29 cellular contexts compared by ENCODE assay signal in the genomic region with DNA sequence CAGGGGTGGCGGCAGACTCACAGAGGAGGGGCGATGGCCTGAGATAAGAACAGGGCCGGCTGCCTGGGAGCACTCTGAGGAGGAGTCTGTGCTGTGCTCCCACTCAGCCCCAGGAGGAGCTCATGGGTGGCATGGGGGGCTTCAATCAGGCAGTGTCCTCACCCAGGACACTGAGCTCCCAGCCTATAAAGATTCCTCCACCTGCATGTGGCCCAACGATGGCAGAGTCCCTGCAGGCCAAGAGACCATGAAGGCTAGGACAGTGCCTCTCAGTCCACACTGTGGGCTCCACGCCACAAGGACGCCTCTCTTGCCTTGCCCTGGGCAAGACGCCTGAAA. TPM values are rescaled to one million over a fixed set of nuclear protein-coding genes. Genes with fewer than 3 reads are reported as not detected.
"Had no signal": no experiment of that assay in that cellular context is flagged by ENCODE, and none has a peak within 500 bp of the region (broad histone marks: within the 10 kb centered on the region; RNA-seq: fewer than 3 reads in every experiment).

No MANE protein-coding gene starts in this region.

- ATAC-seq: activated CD4-positive, alpha-beta T cell treated with anti-CD3 and anti-CD28 coated beads for 36 hours; activated CD8-positive, alpha-beta T cell treated with anti-CD3 and anti-CD28 coated beads, Interleukin-2, amount 10 ng/mL, durations not matched to agents 7 days and 5 days; body of pancreas; Panc1; SK-N-SH treated with all-trans-retinoic acid at 6 μM for 48 hours had no signal

- H3K9me3 ChIP-seq: adrenal gland, body of pancreas, SJSA1 had no signal

- H3K4me1 ChIP-seq: body of pancreas had no signal

- DNase-seq: activated CD4-positive, alpha-beta T cell treated with anti-CD3 and anti-CD28 coated beads for 36 hours; activated CD8-positive, alpha-beta memory T cell treated with anti-CD3 and anti-CD28 coated beads, Interleukin-2, amount 50 U/mL, for 48 hours; activated CD8-positive, alpha-beta T cell treated with anti-CD3 and anti-CD28 coated beads, Interleukin-2, amount 10 ng/mL, durations not matched to agents 7 days and 5 days; activated naive CD4-positive, alpha-beta T cell treated with anti-CD3 and anti-CD28 coated beads, Interleukin-2, amount 50 U/mL, for 16 hours; activated naive CD8-positive, alpha-beta T cell treated with anti-CD3 and anti-CD28 coated beads, Interleukin-2, amount 10 ng/mL, durations not matched to agents 7 days and 5 days; activated T-cell treated with anti-CD3 and anti-CD28 coated beads, Interleukin-2, amount 50 U/mL, for 1 hour; adrenal gland; aorta; body of pancreas; central memory CD4-positive, alpha-beta T cell; Kasumi-1; NCI-H1048; NCI-H146; NCI-H1930; NCI-H2171; NCI-H345; NCI-H510A; NCI-H526 treated with DMSO at 0.1 percent for 48 hours; NCI-H82; SHP77; SW 1271; WERI-Rb-1 had no signal

- H3K27me3 ChIP-seq: body of pancreas, SJSA1 had no signal

- H3K4me3 ChIP-seq: adrenal gland, body of pancreas, SJSA1 had no signal

- H3K36me3 ChIP-seq: adrenal gland, WERI-Rb-1 had no signal

- FAIRE-seq: bronchial epithelial cell had no signal

- H3K27ac ChIP-seq: adrenal gland, body of pancreas, SJSA1, WERI-Rb-1 had no signal

RNA-seq across cellular contexts. Expression of a gene that starts 1.9 kb away (rescaled TPM):
- total RNA-seq: activated CD4-positive, alpha-beta T cell treated with anti-CD3 and anti-CD28 coated beads for 36 hours; activated CD8-positive, alpha-beta T cell treated with anti-CD3 and anti-CD28 coated beads, Interleukin-2, amount 10 ng/mL, durations not matched to agents 7 days and 5 days; activated naive CD8-positive, alpha-beta T cell treated with anti-CD3 and anti-CD28 coated beads, Interleukin-2, amount 10 ng/mL, durations not matched to agents 7 days and 5 days; body of pancreas; OCI-LY7; SJSA1 had no signal

RNA-seq across cellular contexts. Expression of a gene that starts 12.5 kb away (rescaled TPM):
- total RNA-seq: activated CD4-positive, alpha-beta T cell treated with anti-CD3 and anti-CD28 coated beads for 36 hours; activated CD8-positive, alpha-beta T cell treated with anti-CD3 and anti-CD28 coated beads, Interleukin-2, amount 10 ng/mL, durations not matched to agents 7 days and 5 days; activated naive CD8-positive, alpha-beta T cell treated with anti-CD3 and anti-CD28 coated beads, Interleukin-2, amount 10 ng/mL, durations not matched to agents 7 days and 5 days; body of pancreas; OCI-LY7; T-helper 1 cell treated with Interleukin-12 subunit alpha and Interleukin-12 subunit beta and Interleukin-4 antibody, amounts not matched to agents 30 ng/mL and 1 ng/mL, for 36 hours had no signal

RNA-seq across cellular contexts. Expression of a gene that starts 35.2 kb away (rescaled TPM):
- total RNA-seq: activated CD8-positive, alpha-beta T cell treated with anti-CD3 and anti-CD28 coated beads, Interleukin-2, amount 10 ng/mL, durations not matched to agents 7 days and 5 days; aorta; bronchial epithelial cell; M059J; OCI-LY7; SJSA1; T-helper 1 cell treated with Interleukin-12 subunit alpha and Interleukin-12 subunit beta and Interleukin-4 antibody, amounts not matched to agents 30 ng/mL and 1 ng/mL, for 36 hours had no signal
- polyA plus RNA-seq: adrenal gland, aorta had no signal
